8 cellular contexts compared by ENCODE assay signal in genomic region chr12:50221228-50222008, GRCh38. TPM values are rescaled to one million over a fixed set of nuclear protein-coding genes. Genes with fewer than 3 reads are reported as not detected.
DNase-seq lines count a peak whose midpoint lies in the region; ATAC-seq and TF ChIP-seq lines count a peak whose summit lies in the region.

No MANE protein-coding gene starts in this region.

- H3K36me3 ChIP-seq in mesenchymal stem cell (ENCODE audit: control insufficient read depth in 1 of 2, insufficient read depth in 2 of 2, low read depth in 1 of 2, low read length in 2 of 2): peaks cover 3 to 34% of the 10 kb centered on the region in 2 experiments

- H3K4me2 ChIP-seq in mesenchymal stem cell (ENCODE audit: low read length, poor library complexity, severe bottlenecking): peak overlapping the region; percentile 83

- H3K23ac ChIP-seq in mesenchymal stem cell (ENCODE audit: low read length in 2 of 2): no peak overlapping the region

- peak overlapping the region; percentile 97 for H3K9ac ChIP-seq in mesenchymal stem cell (ENCODE audit: low read length)

- no peak overlapping the region for H4K91ac ChIP-seq in mesenchymal stem cell (ENCODE audit: low read length)

- no peak overlapping the region for H2BK120ac ChIP-seq in mesenchymal stem cell (ENCODE audit: low read depth, low read length)

- H2AK5ac ChIP-seq in mesenchymal stem cell (ENCODE audit: low read length, severe bottlenecking): no peak overlapping the region

- peak overlapping the region; percentile 63 for H3K4me3 ChIP-seq in choroid plexus epithelial cell (ENCODE audit: low read depth, low read length)
- peak overlapping the region in 1 of 2 experiments; percentile 88 for H3K4me3 ChIP-seq in mesenchymal stem cell (ENCODE audit: insufficient read depth in 1 of 2, low read depth in 1 of 2, low read length in 2 of 2)

- H2BK5ac ChIP-seq in mesenchymal stem cell (ENCODE audit: low read depth, low read length, poor library complexity, severe bottlenecking): no peak overlapping the region

- H3K4ac ChIP-seq in mesenchymal stem cell (ENCODE audit: low read depth in 1 of 2, low read length in 2 of 2): no peak overlapping the region

- H2BK12ac ChIP-seq in mesenchymal stem cell (ENCODE audit: low read length in 2 of 2): no peak overlapping the region

- H3K14ac ChIP-seq in mesenchymal stem cell (ENCODE audit: low read length in 2 of 2): no peak overlapping the region

- peak; percentile 69 for DNase-seq in AG08395 (ENCODE audit: low spot score)
- peak; percentile 9 for DNase-seq in NCI-H2227 treated with DMSO at 0.1 percent for 48 hours (lab: John Stamatoyannopoulos, UW)
- DNase-seq in choroid plexus epithelial cell (ENCODE audit: low read depth): peak; percentile 94
- DNase-seq in mesenchymal stem cell: peak; percentile 93
- no peak for DNase-seq in occipital lobe (lab: John Stamatoyannopoulos, UW)
- DNase-seq in RPMI8226: no peak

- TF ChIP-seq CTCF in choroid plexus epithelial cell (conservative IDR thresholded peaks at IDR 0.05; ENCODE audit: low read depth, low read length): no peak

- H3K9me3 ChIP-seq in mesenchymal stem cell (ENCODE audit: control insufficient read depth, low read length): no peaks in the 10 kb centered on the region

- peaks cover 7% of the 10 kb centered on the region for H3K79me1 ChIP-seq in mesenchymal stem cell (replicated peaks; ENCODE audit: low read length, poor library complexity, severe bottlenecking)

- peak overlapping the region in 1 of 2 experiments; percentile 5 for H3K18ac ChIP-seq in mesenchymal stem cell (ENCODE audit: low read depth in 1 of 2, low read length in 2 of 2)

- H4K8ac ChIP-seq in mesenchymal stem cell (ENCODE audit: low read length): no peak overlapping the region

- H3K27me3 ChIP-seq in mesenchymal stem cell (ENCODE audit: control insufficient read depth in 1 of 2, insufficient read depth in 1 of 2, low read length in 2 of 2): no peaks in the 10 kb centered on the region

- H2AFZ ChIP-seq in mesenchymal stem cell (ENCODE audit: low read depth, low read length): no peak overlapping the region

- peak; percentile 34 for ATAC-seq in GM18870 (IDR thresholded peaks at IDR 0.05; ENCODE audit: unreplicated experiment)
- ATAC-seq in GM18520 (IDR thresholded peaks at IDR 0.05; ENCODE audit: unreplicated experiment): no peak

- H2BK15ac ChIP-seq in mesenchymal stem cell (ENCODE audit: low read depth, poor library complexity, severe bottlenecking): no peak overlapping the region

- WGBS in mesenchymal stem cell: 4% methylated on average over 7 of the region's 9 CpGs

- H3K27ac ChIP-seq in mesenchymal stem cell (ENCODE audit: low read length, poor library complexity, severe bottlenecking): peak overlapping the region; percentile 94

- peaks cover 9% of the 10 kb centered on the region for H3K4me1 ChIP-seq in mesenchymal stem cell (ENCODE audit: control insufficient read depth, insufficient read depth, low read depth, low read length)

RNA-seq across cellular contexts. Expression of gene CERS5, which starts 54.2 kb away (rescaled TPM):
- polyA plus RNA-seq in mesenchymal stem cell (2013, experiment 1 of 2): 41.5 TPM
- polyA plus RNA-seq in mesenchymal stem cell (2013, experiment 2 of 2): 44.3 TPM
- total RNA-seq in occipital lobe: 115 TPM

Comparison
In these comparisons a context has a peak if more than half of its experiments do, and no peak if none do; other contexts are left out.
1. DNase-seq: peak in AG08395 (single experiment), NCI-H2227 treated with DMSO at 0.1 percent for 48 hours (single experiment), choroid plexus epithelial cell (single experiment) and mesenchymal stem cell (single experiment); none in occipital lobe (single experiment) and RPMI8226 (single experiment).